Comparison of ENCODE assay signal across 18 cellular contexts in genomic region chr20:38079353-38079752, GRCh38.
"Had no signal": no experiment of that assay in that cellular context is flagged by ENCODE, and none has a peak within 500 bp of the region (broad histone marks: within the 10 kb centered on the region; RNA-seq: fewer than 3 reads in every experiment).

No MANE protein-coding gene starts in this region.

- H3K27ac ChIP-seq: dorsolateral prefrontal cortex, esophagus squamous epithelium, skin epidermis had no signal

- H3K4me3 Mint-ChIP-seq: immature natural killer cell; naive thymus-derived CD8-positive, alpha-beta T cell; neural crest cell had no signal

- DNase-seq: cortex of kidney; dorsolateral prefrontal cortex; effector CD8-positive, alpha-beta T cell; esophagus squamous epithelium; foreskin fibroblast; immature natural killer cell; kidney; left colon; mucosa of descending colon; naive thymus-derived CD8-positive, alpha-beta T cell; posterior cingulate gyrus; sigmoid colon; stimulated activated CD4-positive, alpha-beta T cell treated with anti-CD3 and anti-CD28 coated beads, Interleukin-2, amount 100 ng/mL, for 24 hours; stimulated activated CD4-positive, alpha-beta T cell treated with anti-CD3 and anti-CD28 coated beads, Interleukin-4, amount 100 ng/mL, for 4 hours; stimulated activated naive CD4-positive, alpha-beta T cell treated with Interleukin-2 at 50 U/mL for 16 hours; trophoblast cell had no signal

- FAIRE-seq: kidney had no signal

- H3K27me3 Mint-ChIP-seq: naive thymus-derived CD8-positive, alpha-beta T cell had no signal

- ATAC-seq: left colon; mucosa of descending colon; naive thymus-derived CD8-positive, alpha-beta T cell had no signal

- H3K9me3 Mint-ChIP-seq: immature natural killer cell had no signal

- H3K4me3 ChIP-seq: dorsolateral prefrontal cortex, esophagus squamous epithelium, mucosa of descending colon, sigmoid colon, skin epidermis had no signal

- H3K9me3 ChIP-seq: esophagus squamous epithelium, mucosa of descending colon, sigmoid colon had no signal

- H3K27me3 ChIP-seq: dorsolateral prefrontal cortex, esophagus squamous epithelium, sigmoid colon had no signal

- H3K27ac Mint-ChIP-seq: immature natural killer cell; naive thymus-derived CD8-positive, alpha-beta T cell had no signal
